17 cellular contexts compared by ENCODE assay signal in the genomic region with DNA sequence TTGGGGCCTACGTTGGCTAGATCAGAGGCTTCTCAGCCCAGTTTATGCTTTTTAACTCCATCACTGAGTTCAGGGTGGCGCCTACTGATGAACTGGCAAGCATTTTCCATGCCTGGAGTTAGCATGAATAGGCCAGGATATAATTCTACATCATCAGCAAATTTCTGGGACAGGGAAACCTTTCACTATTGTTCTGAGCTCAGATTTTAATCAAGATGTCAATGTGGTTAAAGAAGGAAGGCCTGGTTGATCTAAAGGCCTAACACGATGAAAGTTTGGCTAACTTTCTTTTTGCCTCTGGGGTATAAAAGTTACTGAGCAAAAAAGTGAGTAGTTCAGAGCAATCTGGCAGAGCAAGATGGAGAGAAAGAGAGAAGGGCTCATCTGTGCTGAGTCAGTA. TPM values are rescaled to one million over a fixed set of nuclear protein-coding genes. Genes with fewer than 3 reads are reported as not detected.
DNase-seq lines count a peak whose midpoint lies in the region; ATAC-seq, FAIRE-seq and TF ChIP-seq lines count a peak whose summit lies in the region.
"Had no signal": no experiment of that assay in that cellular context is flagged by ENCODE, and none has a peak within 500 bp of the region (broad histone marks: within the 10 kb centered on the region; RNA-seq: fewer than 3 reads in every experiment).

No MANE protein-coding gene starts in this region.

- peaks cover 6% of the 10 kb centered on the region for H3K27me3 Mint-ChIP-seq in activated CD4-positive, alpha-beta T cell treated with anti-CD3 and anti-CD28 coated beads, Interleukin-2, amount 10 ng/mL, durations not matched to agents 24 days and 14 days
- H3K27me3 Mint-ChIP-seq in T-cell, result peaks cover 0 to 1% of the 10 kb centered on the region in 2 donors

- H3K9me3 ChIP-seq in HepG2 (ENCODE audit: low read length), result no peaks in the 10 kb centered on the region
- no peaks in the 10 kb centered on the region for H3K9me3 ChIP-seq in testis

- H3K4me3 Mint-ChIP-seq in activated CD4-positive, alpha-beta T cell treated with anti-CD3 and anti-CD28 coated beads, Interleukin-2, amount 10 ng/mL, durations not matched to agents 24 days and 14 days, result no peak overlapping the region
- no peak overlapping the region for H3K4me3 Mint-ChIP-seq in T-cell
- no peak overlapping the region for H3K4me3 Mint-ChIP-seq in stimulated activated effector memory CD8-positive, alpha-beta T cell treated with anti-CD3 and anti-CD28 coated beads, Interleukin-12 subunit alpha, Interleukin-12 subunit beta, amount 100 ng/mL, for 72 hours

- no peaks in the 10 kb centered on the region; the same call in 1 of the 2 replicates for H3K4me1 ChIP-seq in HepG2 (ENCODE audit: insufficient read depth, low read length)
- peaks cover 4% of the 10 kb centered on the region for H3K4me1 ChIP-seq in testis

- no peak for TF ChIP-seq CTCF in HepG2 (CRISPR knock-in tag; IDR thresholded peaks at IDR 0.05)
- no peak for TF ChIP-seq CTCF in testis (IDR thresholded peaks at IDR 0.05)

- TF ChIP-seq POLR2A in HepG2 (IDR thresholded peaks at IDR 0.05; ENCODE audit: insufficient read depth in 1 of 2, low read depth in 2 of 2, low read length in 2 of 2), result no peak
- TF ChIP-seq POLR2A in H54 (IDR thresholded peaks at IDR 0.05; ENCODE audit: low read depth, low read length), result no peak
- TF ChIP-seq POLR2A in testis (IDR thresholded peaks at IDR 0.05), result no peak

- POLR2A ChIA-PET in T-cell (lab: Charles Lee), result no interaction called here
- POLR2A ChIA-PET in HepG2 (lab: Yijun Ruan, JAX), result no interaction called here

- H3K9me3 Mint-ChIP-seq in activated CD4-positive, alpha-beta T cell treated with anti-CD3 and anti-CD28 coated beads, Interleukin-2, amount 10 ng/mL, durations not matched to agents 24 days and 14 days, result no peaks in the 10 kb centered on the region
- no peaks in the 10 kb centered on the region for H3K9me3 Mint-ChIP-seq in T-cell
- no peaks in the 10 kb centered on the region for H3K9me3 Mint-ChIP-seq in stimulated activated effector memory CD8-positive, alpha-beta T cell treated with anti-CD3 and anti-CD28 coated beads, Interleukin-12 subunit alpha, Interleukin-12 subunit beta, amount 100 ng/mL, for 72 hours

- no peak overlapping the region for H3K4me3 ChIP-seq in HepG2 (replicated peaks in 1 of 3; ENCODE audit: insufficient read depth in 1 of 3, low read depth in 2 of 3, low read length in 3 of 3)
- no peak overlapping the region for H3K4me3 ChIP-seq in testis

- no peak overlapping the region for H3K9ac ChIP-seq in HepG2 (ENCODE audit: insufficient read depth, low read depth, low read length)

- no peaks in the 10 kb centered on the region for H3K79me2 ChIP-seq in HepG2 (ENCODE audit: insufficient read depth, low read length)

- H2AFZ ChIP-seq in HepG2 (ENCODE audit: low read length), result no peak overlapping the region

- H3K36me3 ChIP-seq in HepG2 (replicated peaks in 1 of 2; ENCODE audit: control insufficient read depth in 1 of 2, insufficient read depth in 2 of 2, low read length in 2 of 2) (no peaks in the 10 kb centered on the region), testis (ENCODE audit: low read depth, missing control alignments) (no peaks in the 10 kb centered on the region)

- intact Hi-C loops in activated CD4-positive, alpha-beta T cell treated with anti-CD3 and anti-CD28 coated beads, Interleukin-2, amount 10 ng/mL, durations not matched to agents 24 days and 14 days (cut with micrococcal nuclease), result no loop called here
- intact Hi-C loops in HepG2 (cut with micrococcal nuclease; ENCODE audit: unreplicated experiment), result no loop called here
- intact Hi-C loops in testis (cut with DNase I; ENCODE audit: low total_unique reads), result no loop called here

- no peak for DNase-seq in activated CD4-positive, alpha-beta T cell treated with anti-CD3 and anti-CD28 coated beads, Interleukin-2, amount 10 ng/mL, durations not matched to agents 24 days and 14 days
- no peak for DNase-seq in activated CD4-positive, alpha-beta T cell treated with anti-CD3 and anti-CD28 coated beads for 1 hour
- no peak for DNase-seq in T-cell
- DNase-seq in HepG2 (ENCODE audit: low spot score), result no peak
- DNase-seq in stimulated activated effector memory CD8-positive, alpha-beta T cell treated with anti-CD3 and anti-CD28 coated beads, Interleukin-12 subunit alpha, Interleukin-12 subunit beta, amount 100 ng/mL, for 72 hours (ENCODE audit: low spot score in 2 of 2), result no peak
- DNase-seq in H54 (ENCODE audit: insufficient read length, low spot score), result no peak
- DNase-seq in testis, result no peak
- DNase-seq in ecto neural progenitor cell (ENCODE audit: low spot score), result no peak
- DNase-seq: amniotic stem cell, cortex of kidney, DMS 273 treated with DMSO at 0.1 percent for 48 hours, NCI-H187, NCI-H774 had no signal

- FAIRE-seq in HepG2 (lab: Jason Lieb, UNC), result no peak
- no peak for FAIRE-seq in H54 (lab: Jason Lieb, UNC)

- H3K27ac ChIP-seq in HepG2 (ENCODE audit: extremely low read length, insufficient read depth, low read length) (no peak overlapping the region), testis (no peak overlapping the region)

- BruUV-seq in HepG2 (replicated peaks; lab: Mats Ljungman, UMichigan), result no TSS peak

- WGBS in HepG2 (ENCODE audit: low lambda C conversion rate), result 47% methylated on average over 3 of the region's 3 CpGs
- whole genome bisulfite sequencing in testis, 2 donors, result 76 to 81% methylated on average over 3 of the region's 3 CpGs

- peak overlapping the region; percentile 7 for H3K27ac Mint-ChIP-seq in activated CD4-positive, alpha-beta T cell treated with anti-CD3 and anti-CD28 coated beads, Interleukin-2, amount 10 ng/mL, durations not matched to agents 24 days and 14 days
- H3K27ac Mint-ChIP-seq in T-cell, result peak overlapping the region; percentile 41 to 65
- no peak overlapping the region for H3K27ac Mint-ChIP-seq in stimulated activated effector memory CD8-positive, alpha-beta T cell treated with anti-CD3 and anti-CD28 coated beads, Interleukin-12 subunit alpha, Interleukin-12 subunit beta, amount 100 ng/mL, for 72 hours

- H3K36me3 Mint-ChIP-seq in activated CD4-positive, alpha-beta T cell treated with anti-CD3 and anti-CD28 coated beads, Interleukin-2, amount 10 ng/mL, durations not matched to agents 24 days and 14 days (ENCODE audit: low read depth), result no peaks in the 10 kb centered on the region
- H3K36me3 Mint-ChIP-seq in T-cell, result no peaks in the 10 kb centered on the region
- no peaks in the 10 kb centered on the region for H3K36me3 Mint-ChIP-seq in stimulated activated effector memory CD8-positive, alpha-beta T cell treated with anti-CD3 and anti-CD28 coated beads, Interleukin-12 subunit alpha, Interleukin-12 subunit beta, amount 100 ng/mL, for 72 hours

- peaks cover 4% of the 10 kb centered on the region for H3K4me1 Mint-ChIP-seq in activated CD4-positive, alpha-beta T cell treated with anti-CD3 and anti-CD28 coated beads, Interleukin-2, amount 10 ng/mL, durations not matched to agents 24 days and 14 days
- H3K4me1 Mint-ChIP-seq in T-cell, result peaks cover 9 to 21% (median 18%) of the 10 kb centered on the region in 3 donors
- peaks cover 21% of the 10 kb centered on the region for H3K4me1 Mint-ChIP-seq in stimulated activated effector memory CD8-positive, alpha-beta T cell treated with anti-CD3 and anti-CD28 coated beads, Interleukin-12 subunit alpha, Interleukin-12 subunit beta, amount 100 ng/mL, for 72 hours

- no peak for TF ChIP-seq RAD21 in HepG2 (CRISPR knock-in tag; IDR thresholded peaks at IDR 0.05)

- TF ChIP-seq EP300 in HepG2 (IDR thresholded peaks at IDR 0.05; ENCODE audit: low read depth in 2 of 2, low read length in 2 of 2) (no peak), HepG2 (CRISPR knock-in tag; IDR thresholded peaks at IDR 0.05; ENCODE audit: borderline replicate concordance) (no peak)

- no peak overlapping the region for H3K4me2 ChIP-seq in HepG2 (ENCODE audit: low read depth, low read length)

- in situ Hi-C loops in HepG2 (cut with HindIII; ENCODE audit: extremely low pct_ligation_motif_present, low pct_unique_long_range_greater_than_20kb), result no loop called here

- H3K27me3 ChIP-seq in HepG2 (ENCODE audit: control insufficient read depth in 1 of 2, insufficient read depth in 2 of 2, low read length in 2 of 2) (peaks cover 1 to 2% of the 10 kb centered on the region in 2 experiments; a peak in 2 of 5 replicates), testis (no peaks in the 10 kb centered on the region)

- H4K20me1 ChIP-seq in HepG2 (ENCODE audit: insufficient read depth, low read length), result no peaks in the 10 kb centered on the region

- ATAC-seq in T-cell (replicated peaks in 1 of 4) (no peak), HepG2 (no peak)
- peak; percentile 21 for ATAC-seq in stimulated activated effector memory CD8-positive, alpha-beta T cell treated with anti-CD3 and anti-CD28 coated beads, Interleukin-12 subunit alpha, Interleukin-12 subunit beta, amount 100 ng/mL, for 72 hours

- CTCF ChIA-PET in T-cell (lab: Charles Lee), result no interaction called here
- CTCF ChIA-PET in HepG2 (lab: Yijun Ruan, JAX; ENCODE audit: low intra/inter-chr PET ratio, low total read pairs), result no interaction called here

RNA-seq across cellular contexts. Expression of a gene that starts 21.7 kb away (rescaled TPM):
- total RNA-seq in activated CD4-positive, alpha-beta T cell treated with anti-CD3 and anti-CD28 coated beads, Interleukin-2, amount 10 ng/mL, durations not matched to agents 24 days and 14 days, result 5.0 and 6.0 TPM in 2 replicates
- total RNA-seq in T-cell (10 to 100 TPM in 4 of 5 donors, 1 to 10 TPM in 1; 2.1 to 35.5 (median 17.6) TPM), HepG2 (2016; rRNA removed; fragmentation: Illumina TruSeq; extraction: Trizol) (30.0 and 52.6 TPM in 2 replicates), testis (100 to 1,000 TPM; 256 to 459 TPM)
- total RNA-seq in HepG2 (2016; cell fraction: cytosol; rRNA removed; fragmentation: Illumina TruSeq; extraction: Trizol; ENCODE audit: low read depth), result 16.1 and 19.2 TPM in 2 replicates
- total RNA-seq in HepG2 (2016; cell fraction: insoluble cytoplasmic fraction; rRNA removed; fragmentation: Illumina TruSeq; extraction: Trizol), result 27.9 and 45.1 TPM in 2 replicates
- 15.2 and 16.4 TPM in 2 replicates for total RNA-seq in HepG2 (2016; cell fraction: membrane; rRNA removed; fragmentation: Illumina TruSeq; extraction: Trizol)
- total RNA-seq in HepG2 (2016; cell fraction: nucleus; rRNA removed; fragmentation: Illumina TruSeq; extraction: Trizol), result 36.7 and 42.1 TPM in 2 replicates
- polyA plus RNA-seq in HepG2 (2011; rRNA removed) (163 and 182 TPM in 2 replicates), testis (ENCODE audit: insufficient read depth, low read depth, low replicate concordance) (717 TPM)
- polyA plus RNA-seq in HepG2 (2011; cell fraction: cytosol; rRNA removed), result 316 and 459 TPM in 2 replicates
- 94.3 and 120 TPM in 2 replicates for polyA plus RNA-seq in HepG2 (2011; cell fraction: nucleus; rRNA removed)
- 183 and 441 TPM in 2 replicates for polyA plus RNA-seq in HepG2 (2012)
- polyA plus RNA-seq in HepG2 (2016; cell fraction: cytosol; fragmentation: Illumina TruSeq; extraction: Trizol; ENCODE audit: low read depth), result 87.8 and 96.5 TPM in 2 replicates
- polyA plus RNA-seq in HepG2 (2016; cell fraction: insoluble cytoplasmic fraction; fragmentation: Illumina TruSeq; extraction: Trizol; ENCODE audit: low read depth), result 109 and 136 TPM in 2 replicates
- polyA plus RNA-seq in HepG2 (2016; cell fraction: membrane; fragmentation: Illumina TruSeq; extraction: Trizol; ENCODE audit: low read depth), result 64.1 and 65.9 TPM in 2 replicates
- 219 and 229 TPM in 2 replicates for polyA plus RNA-seq in HepG2 (2016; cell fraction: nucleus; fragmentation: Illumina TruSeq; extraction: Trizol; ENCODE audit: insufficient read depth, low read depth)
- 405 and 668 TPM in 2 replicates for polyA minus RNA-seq in HepG2 (2011; rRNA and poly(A)+ RNA removed; ENCODE audit: low replicate concordance)
- 180 and 184 TPM in 2 replicates for polyA minus RNA-seq in HepG2 (2011; cell fraction: cytosol; rRNA and poly(A)+ RNA removed)
- 31.3 and 46.7 TPM in 2 replicates for polyA minus RNA-seq in HepG2 (2011; cell fraction: nucleus; rRNA and poly(A)+ RNA removed)

RNA-seq across cellular contexts. Expression of a gene that starts 27.0 kb away (rescaled TPM):
- total RNA-seq in activated CD4-positive, alpha-beta T cell treated with anti-CD3 and anti-CD28 coated beads, Interleukin-2, amount 10 ng/mL, durations not matched to agents 24 days and 14 days, result 3.9 and 4.1 TPM in 2 replicates
- 1 to 10 TPM; 1.7 to 5.6 (median 2.8) TPM for total RNA-seq in T-cell
- total RNA-seq in HepG2 (2016; rRNA removed; fragmentation: Illumina TruSeq; extraction: Trizol), result 24.8 and 50.1 TPM in 2 replicates
- total RNA-seq in HepG2 (2016; cell fraction: cytosol; rRNA removed; fragmentation: Illumina TruSeq; extraction: Trizol; ENCODE audit: low read depth), result 13.7 and 15.2 TPM in 2 replicates
- total RNA-seq in HepG2 (2016; cell fraction: insoluble cytoplasmic fraction; rRNA removed; fragmentation: Illumina TruSeq; extraction: Trizol), result 20.5 and 56.5 TPM in 2 replicates
- 36.4 and 42.9 TPM in 2 replicates for total RNA-seq in HepG2 (2016; cell fraction: membrane; rRNA removed; fragmentation: Illumina TruSeq; extraction: Trizol)
- total RNA-seq in HepG2 (2016; cell fraction: nucleus; rRNA removed; fragmentation: Illumina TruSeq; extraction: Trizol), result 47.2 and 48.9 TPM in 2 replicates
- 30.5 and 34.4 TPM in 2 replicates for polyA plus RNA-seq in HepG2 (2011; rRNA removed)
- 18.4 and 40.1 TPM in 2 replicates for polyA plus RNA-seq in HepG2 (2011; cell fraction: cytosol; rRNA removed)
- polyA plus RNA-seq in HepG2 (2011; cell fraction: nucleus; rRNA removed), result 268 and 442 TPM in 2 replicates
- 19.2 and 34.3 TPM in 2 replicates for polyA plus RNA-seq in HepG2 (2012)
- polyA plus RNA-seq in HepG2 (2016; cell fraction: cytosol; fragmentation: Illumina TruSeq; extraction: Trizol; ENCODE audit: low read depth), result 11.8 and 14.2 TPM in 2 replicates
- polyA plus RNA-seq in HepG2 (2016; cell fraction: insoluble cytoplasmic fraction; fragmentation: Illumina TruSeq; extraction: Trizol; ENCODE audit: low read depth), result 26.0 and 28.4 TPM in 2 replicates
- 26.2 and 30.9 TPM in 2 replicates for polyA plus RNA-seq in HepG2 (2016; cell fraction: membrane; fragmentation: Illumina TruSeq; extraction: Trizol; ENCODE audit: low read depth)
- polyA plus RNA-seq in HepG2 (2016; cell fraction: nucleus; fragmentation: Illumina TruSeq; extraction: Trizol; ENCODE audit: insufficient read depth, low read depth), result 152 and 159 TPM in 2 replicates
- polyA minus RNA-seq in HepG2 (2011; rRNA and poly(A)+ RNA removed; ENCODE audit: low replicate concordance), result 0.07 and 19.7 TPM in 2 replicates
- 10.4 and 11.1 TPM in 2 replicates for polyA minus RNA-seq in HepG2 (2011; cell fraction: cytosol; rRNA and poly(A)+ RNA removed)
- 16.9 and 22.4 TPM in 2 replicates for polyA minus RNA-seq in HepG2 (2011; cell fraction: nucleus; rRNA and poly(A)+ RNA removed)
- 10 to 100 TPM in 1 of 2 donors, 1 to 10 TPM in 1; 7.2 to 10.1 TPM for total RNA-seq in testis
- polyA plus RNA-seq in testis (ENCODE audit: insufficient read depth, low read depth, low replicate concordance), result 4.3 TPM

RNA-seq across cellular contexts. Expression of a gene that starts 28.5 kb away (rescaled TPM):
- total RNA-seq in activated CD4-positive, alpha-beta T cell treated with anti-CD3 and anti-CD28 coated beads, Interleukin-2, amount 10 ng/mL, durations not matched to agents 24 days and 14 days, result 241 and 256 TPM in 2 replicates
- total RNA-seq in T-cell (100 to 1,000 TPM; 201 to 427 (median 243) TPM), HepG2 (2016; rRNA removed; fragmentation: Illumina TruSeq; extraction: Trizol) (0.38 TPM in 1 of 2 replicates, not detected in the other), testis (10 to 100 TPM; 63.1 to 93.3 TPM)
- not detected in 2 replicates for total RNA-seq in HepG2 (2016; cell fraction: cytosol; rRNA removed; fragmentation: Illumina TruSeq; extraction: Trizol; ENCODE audit: low read depth)
- total RNA-seq in HepG2 (2016; cell fraction: insoluble cytoplasmic fraction; rRNA removed; fragmentation: Illumina TruSeq; extraction: Trizol), result 0.24 TPM in 1 of 2 replicates, not detected in the other
- total RNA-seq in HepG2 (2016; cell fraction: membrane; rRNA removed; fragmentation: Illumina TruSeq; extraction: Trizol), result 0.34 TPM in 1 of 2 replicates, not detected in the other
- total RNA-seq in HepG2 (2016; cell fraction: nucleus; rRNA removed; fragmentation: Illumina TruSeq; extraction: Trizol), result not detected in 2 replicates
- polyA plus RNA-seq in HepG2 (2011; rRNA removed) (11.1 and 18.7 TPM in 2 replicates), testis (ENCODE audit: insufficient read depth, low read depth, low replicate concordance) (146 TPM)
- 15.6 and 17.2 TPM in 2 replicates for polyA plus RNA-seq in HepG2 (2011; cell fraction: cytosol; rRNA removed)
- polyA plus RNA-seq in HepG2 (2011; cell fraction: nucleus; rRNA removed), result 4.5 and 6.7 TPM in 2 replicates
- polyA plus RNA-seq in HepG2 (2012), result 5.0 and 18.1 TPM in 2 replicates
- 0.40 and 0.62 TPM in 2 replicates for polyA plus RNA-seq in HepG2 (2016; cell fraction: cytosol; fragmentation: Illumina TruSeq; extraction: Trizol; ENCODE audit: low read depth)
- not detected in 2 replicates for polyA plus RNA-seq in HepG2 (2016; cell fraction: insoluble cytoplasmic fraction; fragmentation: Illumina TruSeq; extraction: Trizol; ENCODE audit: low read depth)
- 0.41 TPM in 1 of 2 replicates, not detected in the other for polyA plus RNA-seq in HepG2 (2016; cell fraction: membrane; fragmentation: Illumina TruSeq; extraction: Trizol; ENCODE audit: low read depth)
- polyA plus RNA-seq in HepG2 (2016; cell fraction: nucleus; fragmentation: Illumina TruSeq; extraction: Trizol; ENCODE audit: insufficient read depth, low read depth), result 0.85 and 1.3 TPM in 2 replicates
- 15.4 and 536 TPM in 2 replicates for polyA minus RNA-seq in HepG2 (2011; rRNA and poly(A)+ RNA removed; ENCODE audit: low replicate concordance)
- 4.5 and 5.8 TPM in 2 replicates for polyA minus RNA-seq in HepG2 (2011; cell fraction: cytosol; rRNA and poly(A)+ RNA removed)
- polyA minus RNA-seq in HepG2 (2011; cell fraction: nucleus; rRNA and poly(A)+ RNA removed), result 1.5 and 2.7 TPM in 2 replicates

RNA-seq across cellular contexts. Expression of a gene that starts 34.7 kb away (rescaled TPM):
- 659 and 674 TPM in 2 replicates for total RNA-seq in activated CD4-positive, alpha-beta T cell treated with anti-CD3 and anti-CD28 coated beads, Interleukin-2, amount 10 ng/mL, durations not matched to agents 24 days and 14 days
- total RNA-seq in T-cell (100 to 1,000 TPM; 276 to 654 (median 359) TPM), HepG2 (2016; rRNA removed; fragmentation: Illumina TruSeq; extraction: Trizol) (10.4 and 13.8 TPM in 2 replicates), testis (100 to 1,000 TPM; 119 to 169 TPM)
- total RNA-seq in HepG2 (2016; cell fraction: cytosol; rRNA removed; fragmentation: Illumina TruSeq; extraction: Trizol; ENCODE audit: low read depth), result 4.6 and 5.5 TPM in 2 replicates
- 11.6 and 12.1 TPM in 2 replicates for total RNA-seq in HepG2 (2016; cell fraction: insoluble cytoplasmic fraction; rRNA removed; fragmentation: Illumina TruSeq; extraction: Trizol)
- 5.2 and 7.6 TPM in 2 replicates for total RNA-seq in HepG2 (2016; cell fraction: membrane; rRNA removed; fragmentation: Illumina TruSeq; extraction: Trizol)
- total RNA-seq in HepG2 (2016; cell fraction: nucleus; rRNA removed; fragmentation: Illumina TruSeq; extraction: Trizol), result 6.0 and 9.0 TPM in 2 replicates
- polyA plus RNA-seq in HepG2 (2011; rRNA removed) (267 and 289 TPM in 2 replicates), testis (ENCODE audit: insufficient read depth, low read depth, low replicate concordance) (283 TPM)
- polyA plus RNA-seq in HepG2 (2011; cell fraction: cytosol; rRNA removed), result 371 and 454 TPM in 2 replicates
- 88.0 and 115 TPM in 2 replicates for polyA plus RNA-seq in HepG2 (2011; cell fraction: nucleus; rRNA removed)
- polyA plus RNA-seq in HepG2 (2012), result 111 and 258 TPM in 2 replicates
- polyA plus RNA-seq in HepG2 (2016; cell fraction: cytosol; fragmentation: Illumina TruSeq; extraction: Trizol; ENCODE audit: low read depth), result 23.4 and 27.5 TPM in 2 replicates
- 52.2 and 56.6 TPM in 2 replicates for polyA plus RNA-seq in HepG2 (2016; cell fraction: insoluble cytoplasmic fraction; fragmentation: Illumina TruSeq; extraction: Trizol; ENCODE audit: low read depth)
- polyA plus RNA-seq in HepG2 (2016; cell fraction: membrane; fragmentation: Illumina TruSeq; extraction: Trizol; ENCODE audit: low read depth), result 26.5 and 30.4 TPM in 2 replicates
- 46.2 and 58.7 TPM in 2 replicates for polyA plus RNA-seq in HepG2 (2016; cell fraction: nucleus; fragmentation: Illumina TruSeq; extraction: Trizol; ENCODE audit: insufficient read depth, low read depth)
- polyA minus RNA-seq in HepG2 (2011; rRNA and poly(A)+ RNA removed; ENCODE audit: low replicate concordance), result 409 and 521 TPM in 2 replicates
- 52.0 and 52.6 TPM in 2 replicates for polyA minus RNA-seq in HepG2 (2011; cell fraction: cytosol; rRNA and poly(A)+ RNA removed)
- 21.9 and 27.4 TPM in 2 replicates for polyA minus RNA-seq in HepG2 (2011; cell fraction: nucleus; rRNA and poly(A)+ RNA removed)

RNA-seq across cellular contexts. Expression of a gene that starts 43.0 kb away (rescaled TPM):
- not detected in 2 replicates for total RNA-seq in activated CD4-positive, alpha-beta T cell treated with anti-CD3 and anti-CD28 coated beads, Interleukin-2, amount 10 ng/mL, durations not matched to agents 24 days and 14 days
- not detected for total RNA-seq in T-cell
- total RNA-seq in HepG2 (2016; rRNA removed; fragmentation: Illumina TruSeq; extraction: Trizol), result not detected in 2 replicates
- not detected in 2 replicates for total RNA-seq in HepG2 (2016; cell fraction: cytosol; rRNA removed; fragmentation: Illumina TruSeq; extraction: Trizol; ENCODE audit: low read depth)
- total RNA-seq in HepG2 (2016; cell fraction: insoluble cytoplasmic fraction; rRNA removed; fragmentation: Illumina TruSeq; extraction: Trizol), result not detected in 2 replicates
- total RNA-seq in HepG2 (2016; cell fraction: membrane; rRNA removed; fragmentation: Illumina TruSeq; extraction: Trizol), result not detected in 2 replicates
- total RNA-seq in HepG2 (2016; cell fraction: nucleus; rRNA removed; fragmentation: Illumina TruSeq; extraction: Trizol), result not detected in 2 replicates
- not detected in 2 replicates for polyA plus RNA-seq in HepG2 (2011; rRNA removed)
- polyA plus RNA-seq in HepG2 (2011; cell fraction: cytosol; rRNA removed), result not detected in 2 replicates
- polyA plus RNA-seq in HepG2 (2011; cell fraction: nucleus; rRNA removed), result not detected in 2 replicates
- polyA plus RNA-seq in HepG2 (2012), result not detected in 2 replicates
- not detected in 2 replicates for polyA plus RNA-seq in HepG2 (2016; cell fraction: cytosol; fragmentation: Illumina TruSeq; extraction: Trizol; ENCODE audit: low read depth)
- not detected in 2 replicates for polyA plus RNA-seq in HepG2 (2016; cell fraction: insoluble cytoplasmic fraction; fragmentation: Illumina TruSeq; extraction: Trizol; ENCODE audit: low read depth)
- not detected in 2 replicates for polyA plus RNA-seq in HepG2 (2016; cell fraction: membrane; fragmentation: Illumina TruSeq; extraction: Trizol; ENCODE audit: low read depth)
- polyA plus RNA-seq in HepG2 (2016; cell fraction: nucleus; fragmentation: Illumina TruSeq; extraction: Trizol; ENCODE audit: insufficient read depth, low read depth), result not detected in 2 replicates
- polyA minus RNA-seq in HepG2 (2011; rRNA and poly(A)+ RNA removed; ENCODE audit: low replicate concordance), result not detected in 2 replicates
- polyA minus RNA-seq in HepG2 (2011; cell fraction: cytosol; rRNA and poly(A)+ RNA removed), result not detected in 2 replicates
- not detected in 2 replicates for polyA minus RNA-seq in HepG2 (2011; cell fraction: nucleus; rRNA and poly(A)+ RNA removed)
- not detected for total RNA-seq in testis
- not detected for polyA plus RNA-seq in testis (ENCODE audit: insufficient read depth, low read depth, low replicate concordance)
- total RNA-seq: A172, myocyte, skeletal muscle tissue, temporal lobe had no signal

Comparison
In these comparisons a context has a peak if more than half of its experiments do, and no peak if none do; other contexts are left out.
1. RNA of a gene that starts 28.5 kb away (total RNA-seq): 201 to 427 TPM in T-cell, 241 to 256 TPM in activated CD4-positive, alpha-beta T cell treated with anti-CD3 and anti-CD28 coated beads, Interleukin-2, amount 10 ng/mL, durations not matched to agents 24 days and 14 days and 63.1 to 93.3 TPM in testis; 0.24 to 0.38 TPM in HepG2; every median in the first group is over 10 times any median in the second.